11 cellular contexts compared by ENCODE assay signal in genomic region chr1:111503585-111504060, GRCh38. TPM values are rescaled to one million over a fixed set of nuclear protein-coding genes. Genes with fewer than 3 reads are reported as not detected.
DNase-seq lines count a peak whose midpoint lies in the region; FAIRE-seq and TF ChIP-seq lines count a peak whose summit lies in the region.
"Had no signal": no experiment of that assay in that cellular context is flagged by ENCODE, and none has a peak within 500 bp of the region (broad histone marks: within the 10 kb centered on the region; RNA-seq: fewer than 3 reads in every experiment).

TSS of gene ADORA3 (minus strand) at chr1:111503633. CDS start at chr1:111503354, 279 bp downstream.
TSS of gene TMIGD3 (minus strand) at chr1:111503633. CDS start at chr1:111503354, 279 bp downstream.

- H3K27me3 Mint-ChIP-seq in dendritic cell treated with granulocyte-macrophage colony-stimulating factor and Interleukin-4, amounts not matched to agents 40 ng/mL and 50 ng/mL, for 4 days, result no peaks in the 10 kb centered on the region
- no peaks in the 10 kb centered on the region for H3K27me3 Mint-ChIP-seq in neural progenitor cell (ENCODE audit: insufficient read depth, low read depth)

- no peaks in the 10 kb centered on the region for H3K79me2 ChIP-seq in neural progenitor cell (ENCODE audit: low read depth)

- no peak for FAIRE-seq in small intestine (lab: Jason Lieb, UNC)
- FAIRE-seq: astrocyte, TTC549 had no signal

- H3K36me3 Mint-ChIP-seq in dendritic cell treated with granulocyte-macrophage colony-stimulating factor and Interleukin-4, amounts not matched to agents 40 ng/mL and 50 ng/mL, for 4 days (ENCODE audit: low read depth), result peaks cover 36% of the 10 kb centered on the region
- H3K36me3 Mint-ChIP-seq in neural progenitor cell, result no peaks in the 10 kb centered on the region

- H3K9me3 ChIP-seq in small intestine (ENCODE audit: control insufficient read depth, low read depth) (no peaks in the 10 kb centered on the region), neural progenitor cell (ENCODE audit: low read depth) (no peaks in the 10 kb centered on the region)

- peaks cover 7% of the 10 kb centered on the region for H3K9me3 Mint-ChIP-seq in dendritic cell treated with granulocyte-macrophage colony-stimulating factor and Interleukin-4, amounts not matched to agents 40 ng/mL and 50 ng/mL, for 4 days
- H3K9me3 Mint-ChIP-seq in neural progenitor cell, result no peaks in the 10 kb centered on the region

- H3K9ac ChIP-seq in neural progenitor cell, result no peak within 1 kb of the TSS

- H3K36me3 ChIP-seq in small intestine (ENCODE audit: control insufficient read depth in 2 of 2, insufficient read depth in 2 of 2, low read length in 2 of 2) (no peaks in the 10 kb centered on the region), neural progenitor cell (no peaks in the 10 kb centered on the region)

- in situ Hi-C loops in GM13977 (cut with MboI; ENCODE audit: low pct_unique_long_range_greater_than_20kb, low sequenced_read_pairs, unreplicated experiment), result no loop called here

- intact Hi-C loops in dendritic cell treated with granulocyte-macrophage colony-stimulating factor and Interleukin-4, amounts not matched to agents 40 ng/mL and 50 ng/mL, for 4 days (cut with micrococcal nuclease), result no loop called here

- no peak within 1 kb of the TSS for H3K4me2 ChIP-seq in neural progenitor cell

- H3F3A ChIP-seq in neural progenitor cell (ENCODE audit: low read depth), result peaks cover 5% of the 10 kb centered on the region

- H3K4me3 ChIP-seq in small intestine (ENCODE audit: low read depth in 1 of 2, low read length in 2 of 2) (no peak within 1 kb of the TSS), neural progenitor cell (no peak within 1 kb of the TSS)

- H3K4me1 Mint-ChIP-seq in dendritic cell treated with granulocyte-macrophage colony-stimulating factor and Interleukin-4, amounts not matched to agents 40 ng/mL and 50 ng/mL, for 4 days (ENCODE audit: low read depth), result peaks cover 70% of the 10 kb centered on the region
- H3K4me1 Mint-ChIP-seq in neural progenitor cell, result peaks cover 11% of the 10 kb centered on the region

- TF ChIP-seq CTCF in GM13977 (IDR thresholded peaks at IDR 0.05; ENCODE audit: extremely low read depth, insufficient read depth, missing control alignments) (no peak), neural progenitor cell (IDR thresholded peaks at IDR 0.05) (no peak)

- H3K4me1 ChIP-seq in small intestine (ENCODE audit: control insufficient read depth in 2 of 2, insufficient read depth in 1 of 2, low read depth in 1 of 2, low read length in 1 of 2), result peaks cover 0 to 2% of the 10 kb centered on the region in 2 donors
- peaks cover 5% of the 10 kb centered on the region for H3K4me1 ChIP-seq in neural progenitor cell

- H3K27me3 ChIP-seq in small intestine (ENCODE audit: control insufficient read depth in 2 of 2, insufficient read depth in 2 of 2, low read length in 2 of 2) (no peaks in the 10 kb centered on the region), neural progenitor cell (no peaks in the 10 kb centered on the region)

- no peaks in the 10 kb centered on the region for H4K20me1 ChIP-seq in neural progenitor cell (ENCODE audit: low read depth)

- 53 to 55% (median 54%) methylated on average over 4 of the region's 4 CpGs for WGBS in small intestine, 3 donors

- no peak within 1 kb of the TSS for H3K27ac Mint-ChIP-seq in dendritic cell treated with granulocyte-macrophage colony-stimulating factor and Interleukin-4, amounts not matched to agents 40 ng/mL and 50 ng/mL, for 4 days
- no peak within 1 kb of the TSS for H3K27ac Mint-ChIP-seq in neural progenitor cell

- H3K4me3 Mint-ChIP-seq in dendritic cell treated with granulocyte-macrophage colony-stimulating factor and Interleukin-4, amounts not matched to agents 40 ng/mL and 50 ng/mL, for 4 days, result peak within 1 kb of the TSS; percentile 58
- H3K4me3 Mint-ChIP-seq in neural progenitor cell, result no peak within 1 kb of the TSS

- peak within 1 kb of the TSS; percentile 2 to 82 for H3K27ac ChIP-seq in small intestine (ENCODE audit: low read depth in 1 of 2, low read length in 1 of 2)
- no peak within 1 kb of the TSS for H3K27ac ChIP-seq in neural progenitor cell

- H2AFZ ChIP-seq in neural progenitor cell (replicated peaks), result no peak within 1 kb of the TSS

- DNase-seq in GM13977 (ENCODE audit: low spot score) (peak; percentile 25), NOMO-1 (lab: John Stamatoyannopoulos, UW; ENCODE audit: unreplicated experiment in 2 of 2) (peak; percentile 81 to 97), small intestine (no peak), neural progenitor cell (ENCODE audit: low spot score) (no peak), foreskin melanocyte (no peak)
- no peak for DNase-seq in activated T-cell treated with anti-CD3 and anti-CD28 coated beads, Interleukin-2, amount 50 U/mL, for 1 hour
- DNase-seq: H7; stimulated activated CD4-positive, alpha-beta T cell treated with anti-CD3 and anti-CD28 coated beads, Interleukin-4, amount 100 ng/mL, for 4 hours had no signal

RNA-seq across cellular contexts. Expression of gene ADORA3, which starts in this region (rescaled TPM):
- polyA plus RNA-seq in small intestine, result 1 to 10 TPM; 2.5 to 4.6 (median 4.4) TPM
- total RNA-seq in neural progenitor cell (ENCODE audit: low replicate concordance), result not detected in 2 replicates
- total RNA-seq: astrocyte, H7 had no signal

RNA-seq across cellular contexts. Expression of gene TMIGD3, which starts in this region (rescaled TPM):
- polyA plus RNA-seq in small intestine, result 1 to 10 TPM; 2.0 to 6.2 (median 2.7) TPM
- not detected in 2 replicates for total RNA-seq in neural progenitor cell (ENCODE audit: low replicate concordance)
- total RNA-seq: astrocyte had no signal

Comparison
In these comparisons a context has a peak if more than half of its experiments do, and no peak if none do; other contexts are left out.
1. DNase-seq: peak in GM13977 (single experiment) and NOMO-1 (2 of 2); none in small intestine (single experiment), neural progenitor cell (single experiment), activated T-cell treated with anti-CD3 and anti-CD28 coated beads, Interleukin-2, amount 50 U/mL, for 1 hour (single experiment) and foreskin melanocyte (single experiment).